ENCODE assay signal across 1 cellular context in the genomic region with DNA sequence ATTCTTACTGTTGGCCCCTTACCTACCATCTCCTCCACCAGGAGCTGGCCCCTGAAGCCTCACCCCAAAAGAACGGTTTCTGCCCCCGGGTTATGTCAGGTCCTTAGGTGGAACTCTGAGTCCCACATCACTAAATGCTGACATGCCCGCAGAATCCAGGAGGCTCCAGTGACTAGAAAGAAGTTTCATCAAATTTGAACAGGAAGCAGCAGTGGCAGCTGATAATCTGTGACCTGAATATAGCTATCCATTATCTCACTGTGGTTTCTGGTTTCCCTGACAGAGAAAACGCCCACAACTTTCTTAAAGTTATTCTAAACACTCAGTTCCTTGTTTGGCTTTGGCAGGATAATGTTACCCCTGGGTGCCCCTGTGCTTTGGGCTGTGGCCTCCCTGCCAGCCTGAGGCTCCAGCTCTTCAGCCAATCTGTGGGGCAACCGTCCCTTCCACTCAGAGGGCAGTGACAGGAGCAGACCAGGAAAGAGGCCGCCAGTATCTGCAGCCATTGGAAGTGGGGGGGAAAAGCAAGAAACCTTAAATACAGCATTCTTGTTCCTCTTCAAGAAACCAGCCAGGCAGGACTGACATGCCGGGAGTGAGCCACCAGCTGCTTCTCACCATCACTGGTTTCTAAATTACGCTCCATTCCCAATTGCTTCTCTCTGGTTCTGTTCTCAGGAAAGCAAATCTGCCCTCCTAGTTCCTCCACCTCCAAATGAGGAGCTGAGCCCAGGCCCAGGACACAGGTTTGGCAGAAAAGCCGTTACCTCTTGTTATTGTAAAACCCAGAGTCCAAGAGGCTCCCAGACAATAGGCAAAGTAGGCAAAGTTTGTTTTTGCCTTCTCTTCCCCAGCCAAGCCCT.
TF ChIP-seq lines count a peak whose summit lies in the region.

No MANE protein-coding gene starts in this region.

TF ChIP-seq in K562, 482 proteins besides CTCF, POLR2A, EP300 and RAD21 (continued from another document and continues in another):
- TF ChIP-seq, protein P1, sequence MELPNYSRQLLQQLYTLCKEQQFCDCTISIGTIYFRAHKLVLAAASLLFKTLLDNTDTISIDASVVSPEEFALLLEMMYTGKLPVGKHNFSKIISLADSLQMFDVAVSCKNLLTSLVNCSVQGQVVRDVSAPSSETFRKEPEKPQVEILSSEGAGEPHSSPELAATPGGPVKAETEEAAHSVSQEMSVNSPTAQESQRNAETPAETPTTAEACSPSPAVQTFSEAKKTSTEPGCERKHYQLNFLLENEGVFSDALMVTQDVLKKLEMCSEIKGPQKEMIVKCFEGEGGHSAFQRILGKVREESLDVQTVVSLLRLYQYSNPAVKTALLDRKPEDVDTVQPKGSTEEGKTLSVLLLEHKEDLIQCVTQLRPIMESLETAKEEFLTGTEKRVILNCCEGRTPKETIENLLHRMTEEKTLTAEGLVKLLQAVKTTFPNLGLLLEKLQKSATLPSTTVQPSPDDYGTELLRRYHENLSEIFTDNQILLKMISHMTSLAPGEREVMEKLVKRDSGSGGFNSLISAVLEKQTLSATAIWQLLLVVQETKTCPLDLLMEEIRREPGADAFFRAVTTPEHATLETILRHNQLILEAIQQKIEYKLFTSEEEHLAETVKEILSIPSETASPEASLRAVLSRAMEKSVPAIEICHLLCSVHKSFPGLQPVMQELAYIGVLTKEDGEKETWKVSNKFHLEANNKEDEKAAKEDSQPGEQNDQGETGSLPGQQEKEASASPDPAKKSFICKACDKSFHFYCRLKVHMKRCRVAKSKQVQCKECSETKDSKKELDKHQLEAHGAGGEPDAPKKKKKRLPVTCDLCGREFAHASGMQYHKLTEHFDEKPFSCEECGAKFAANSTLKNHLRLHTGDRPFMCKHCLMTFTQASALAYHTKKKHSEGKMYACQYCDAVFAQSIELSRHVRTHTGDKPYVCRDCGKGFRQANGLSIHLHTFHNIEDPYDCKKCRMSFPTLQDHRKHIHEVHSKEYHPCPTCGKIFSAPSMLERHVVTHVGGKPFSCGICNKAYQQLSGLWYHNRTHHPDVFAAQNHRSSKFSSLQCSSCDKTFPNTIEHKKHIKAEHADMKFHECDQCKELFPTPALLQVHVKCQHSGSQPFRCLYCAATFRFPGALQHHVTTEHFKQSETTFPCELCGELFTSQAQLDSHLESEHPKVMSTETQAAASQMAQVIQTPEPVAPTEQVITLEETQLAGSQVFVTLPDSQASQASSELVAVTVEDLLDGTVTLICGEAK (IDR thresholded peaks at IDR 0.05) = no peak; the same call in 1 of the 2 replicates
- TF ChIP-seq, protein P1 (CRISPR knock-in tag; IDR thresholded peaks at IDR 0.05) = no peak
- peak; percentile 86 to 89 for TF ChIP-seq KDM1A (IDR thresholded peaks at IDR 0.05)
- TF ChIP-seq HDAC3 (IDR thresholded peaks at IDR 0.05; ENCODE audit: borderline replicate concordance, partially characterized antibody) = peak; percentile 84
- peak; percentile 80; the same call in 1 of the 2 replicates for TF ChIP-seq MBD2 (IDR thresholded peaks at IDR 0.05; ENCODE audit: borderline replicate concordance, low read depth)
- TF ChIP-seq ZNF584 (CRISPR knock-in tag; IDR thresholded peaks at IDR 0.05; ENCODE audit: low read depth) = peak; percentile 73; the same call in 1 of the 2 replicates
- TF ChIP-seq ETV6 (IDR thresholded peaks at IDR 0.05; ENCODE audit: borderline replicate concordance in 1 of 2, low read depth in 2 of 2, low read length in 1 of 2) = no peak; a peak in 2 of 4 replicates
- no peak for TF ChIP-seq ETV6 (CRISPR knock-in tag; IDR thresholded peaks at IDR 0.05; ENCODE audit: borderline replicate concordance)
- TF ChIP-seq RBM14 (IDR thresholded peaks at IDR 0.05; ENCODE audit: borderline replicate concordance, insufficient read depth, low read depth, low read length) = no peak
- no peak for TF ChIP-seq CBX8 (IDR thresholded peaks at IDR 0.05; ENCODE audit: borderline replicate concordance, extremely low read depth, low read depth, low read length, poor library complexity, severe bottlenecking)
- TF ChIP-seq ZNF766 (CRISPR knock-in tag; conservative IDR thresholded peaks at IDR 0.05) = peak; percentile 87
- no peak for TF ChIP-seq TCF7L2 (IDR thresholded peaks at IDR 0.05; ENCODE audit: low read depth, low read length)
- TF ChIP-seq, protein P2, sequence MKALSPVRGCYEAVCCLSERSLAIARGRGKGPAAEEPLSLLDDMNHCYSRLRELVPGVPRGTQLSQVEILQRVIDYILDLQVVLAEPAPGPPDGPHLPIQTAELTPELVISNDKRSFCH (CRISPR knock-in tag; IDR thresholded peaks at IDR 0.05) = no peak
- TF ChIP-seq, protein P2 (tag; IDR thresholded peaks at IDR 0.05) = peak; percentile 54; the same call in 1 of the 2 replicates
- no peak for TF ChIP-seq ZNF77 (CRISPR knock-in tag; IDR thresholded peaks at IDR 0.05)
- TF ChIP-seq NONO (IDR thresholded peaks at IDR 0.05; ENCODE audit: low read depth in 2 of 2, low read length in 1 of 2) = no peak
- TF ChIP-seq, protein P3, sequence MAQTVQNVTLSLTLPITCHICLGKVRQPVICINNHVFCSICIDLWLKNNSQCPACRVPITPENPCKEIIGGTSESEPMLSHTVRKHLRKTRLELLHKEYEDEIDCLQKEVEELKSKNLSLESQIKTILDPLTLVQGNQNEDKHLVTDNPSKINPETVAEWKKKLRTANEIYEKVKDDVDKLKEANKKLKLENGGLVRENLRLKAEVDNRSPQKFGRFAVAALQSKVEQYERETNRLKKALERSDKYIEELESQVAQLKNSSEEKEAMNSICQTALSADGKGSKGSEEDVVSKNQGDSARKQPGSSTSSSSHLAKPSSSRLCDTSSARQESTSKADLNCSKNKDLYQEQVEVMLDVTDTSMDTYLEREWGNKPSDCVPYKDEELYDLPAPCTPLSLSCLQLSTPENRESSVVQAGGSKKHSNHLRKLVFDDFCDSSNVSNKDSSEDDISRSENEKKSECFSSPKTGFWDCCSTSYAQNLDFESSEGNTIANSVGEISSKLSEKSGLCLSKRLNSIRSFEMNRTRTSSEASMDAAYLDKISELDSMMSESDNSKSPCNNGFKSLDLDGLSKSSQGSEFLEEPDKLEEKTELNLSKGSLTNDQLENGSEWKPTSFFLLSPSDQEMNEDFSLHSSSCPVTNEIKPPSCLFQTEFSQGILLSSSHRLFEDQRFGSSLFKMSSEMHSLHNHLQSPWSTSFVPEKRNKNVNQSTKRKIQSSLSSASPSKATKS (CRISPR knock-in tag; IDR thresholded peaks at IDR 0.05) = no peak
- no peak for TF ChIP-seq MCM5 (IDR thresholded peaks at IDR 0.05; ENCODE audit: low read depth)
- TF ChIP-seq EZH2 (IDR thresholded peaks at IDR 0.05; ENCODE audit: borderline replicate concordance, low read depth, low read length) = no peak
- TF ChIP-seq CCAR2 (IDR thresholded peaks at IDR 0.05; ENCODE audit: low read depth, low read length) = no peak
- TF ChIP-seq ZNF699 (CRISPR knock-in tag; IDR thresholded peaks at IDR 0.05; ENCODE audit: insufficient replicate concordance) = no peak
- TF ChIP-seq ZBED1 (IDR thresholded peaks at IDR 0.05) = no peak
- TF ChIP-seq NR3C1 (CRISPR knock-in tag; IDR thresholded peaks at IDR 0.05) = no peak
- TF ChIP-seq, protein P4, sequence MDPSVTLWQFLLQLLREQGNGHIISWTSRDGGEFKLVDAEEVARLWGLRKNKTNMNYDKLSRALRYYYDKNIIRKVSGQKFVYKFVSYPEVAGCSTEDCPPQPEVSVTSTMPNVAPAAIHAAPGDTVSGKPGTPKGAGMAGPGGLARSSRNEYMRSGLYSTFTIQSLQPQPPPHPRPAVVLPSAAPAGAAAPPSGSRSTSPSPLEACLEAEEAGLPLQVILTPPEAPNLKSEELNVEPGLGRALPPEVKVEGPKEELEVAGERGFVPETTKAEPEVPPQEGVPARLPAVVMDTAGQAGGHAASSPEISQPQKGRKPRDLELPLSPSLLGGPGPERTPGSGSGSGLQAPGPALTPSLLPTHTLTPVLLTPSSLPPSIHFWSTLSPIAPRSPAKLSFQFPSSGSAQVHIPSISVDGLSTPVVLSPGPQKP (CRISPR knock-in tag; IDR thresholded peaks at IDR 0.05) = no peak
- TF ChIP-seq ZNF146 (CRISPR knock-in tag; IDR thresholded peaks at IDR 0.05; ENCODE audit: unreplicated experiment) = no peak
- TF ChIP-seq, protein P5, sequence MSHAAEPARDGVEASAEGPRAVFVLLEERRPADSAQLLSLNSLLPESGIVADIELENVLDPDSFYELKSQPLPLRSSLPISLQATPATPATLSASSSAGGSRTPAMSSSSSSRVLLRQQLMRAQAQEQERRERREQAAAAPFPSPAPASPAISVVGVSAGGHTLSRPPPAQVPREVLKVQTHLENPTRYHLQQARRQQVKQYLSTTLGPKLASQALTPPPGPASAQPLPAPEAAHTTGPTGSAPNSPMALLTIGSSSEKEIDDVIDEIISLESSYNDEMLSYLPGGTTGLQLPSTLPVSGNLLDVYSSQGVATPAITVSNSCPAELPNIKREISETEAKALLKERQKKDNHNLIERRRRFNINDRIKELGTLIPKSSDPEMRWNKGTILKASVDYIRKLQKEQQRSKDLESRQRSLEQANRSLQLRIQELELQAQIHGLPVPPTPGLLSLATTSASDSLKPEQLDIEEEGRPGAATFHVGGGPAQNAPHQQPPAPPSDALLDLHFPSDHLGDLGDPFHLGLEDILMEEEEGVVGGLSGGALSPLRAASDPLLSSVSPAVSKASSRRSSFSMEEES (CRISPR knock-in tag; IDR thresholded peaks at IDR 0.05) = no peak
- 0 out of 2 replicates have a peak, but pooled peaks have one; percentile 30 for TF ChIP-seq DIDO1 (tag; IDR thresholded peaks at IDR 0.05; ENCODE audit: low read depth)
- TF ChIP-seq, protein P6, sequence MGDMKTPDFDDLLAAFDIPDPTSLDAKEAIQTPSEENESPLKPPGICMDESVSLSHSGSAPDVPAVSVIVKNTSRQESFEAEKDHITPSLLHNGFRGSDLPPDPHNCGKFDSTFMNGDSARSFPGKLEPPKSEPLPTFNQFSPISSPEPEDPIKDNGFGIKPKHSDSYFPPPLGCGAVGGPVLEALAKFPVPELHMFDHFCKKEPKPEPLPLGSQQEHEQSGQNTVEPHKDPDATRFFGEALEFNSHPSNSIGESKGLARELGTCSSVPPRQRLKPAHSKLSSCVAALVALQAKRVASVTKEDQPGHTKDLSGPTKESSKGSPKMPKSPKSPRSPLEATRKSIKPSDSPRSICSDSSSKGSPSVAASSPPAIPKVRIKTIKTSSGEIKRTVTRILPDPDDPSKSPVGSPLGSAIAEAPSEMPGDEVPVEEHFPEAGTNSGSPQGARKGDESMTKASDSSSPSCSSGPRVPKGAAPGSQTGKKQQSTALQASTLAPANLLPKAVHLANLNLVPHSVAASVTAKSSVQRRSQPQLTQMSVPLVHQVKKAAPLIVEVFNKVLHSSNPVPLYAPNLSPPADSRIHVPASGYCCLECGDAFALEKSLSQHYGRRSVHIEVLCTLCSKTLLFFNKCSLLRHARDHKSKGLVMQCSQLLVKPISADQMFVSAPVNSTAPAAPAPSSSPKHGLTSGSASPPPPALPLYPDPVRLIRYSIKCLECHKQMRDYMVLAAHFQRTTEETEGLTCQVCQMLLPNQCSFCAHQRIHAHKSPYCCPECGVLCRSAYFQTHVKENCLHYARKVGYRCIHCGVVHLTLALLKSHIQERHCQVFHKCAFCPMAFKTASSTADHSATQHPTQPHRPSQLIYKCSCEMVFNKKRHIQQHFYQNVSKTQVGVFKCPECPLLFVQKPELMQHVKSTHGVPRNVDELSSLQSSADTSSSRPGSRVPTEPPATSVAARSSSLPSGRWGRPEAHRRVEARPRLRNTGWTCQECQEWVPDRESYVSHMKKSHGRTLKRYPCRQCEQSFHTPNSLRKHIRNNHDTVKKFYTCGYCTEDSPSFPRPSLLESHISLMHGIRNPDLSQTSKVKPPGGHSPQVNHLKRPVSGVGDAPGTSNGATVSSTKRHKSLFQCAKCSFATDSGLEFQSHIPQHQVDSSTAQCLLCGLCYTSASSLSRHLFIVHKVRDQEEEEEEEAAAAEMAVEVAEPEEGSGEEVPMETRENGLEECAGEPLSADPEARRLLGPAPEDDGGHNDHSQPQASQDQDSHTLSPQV (IDR thresholded peaks at IDR 0.05) = peak; percentile 88
- peak; percentile 63 to 80 for TF ChIP-seq TRIM24 (IDR thresholded peaks at IDR 0.05)
- TF ChIP-seq CSDE1 (IDR thresholded peaks at IDR 0.05) = no peak
- TF ChIP-seq, protein P7, sequence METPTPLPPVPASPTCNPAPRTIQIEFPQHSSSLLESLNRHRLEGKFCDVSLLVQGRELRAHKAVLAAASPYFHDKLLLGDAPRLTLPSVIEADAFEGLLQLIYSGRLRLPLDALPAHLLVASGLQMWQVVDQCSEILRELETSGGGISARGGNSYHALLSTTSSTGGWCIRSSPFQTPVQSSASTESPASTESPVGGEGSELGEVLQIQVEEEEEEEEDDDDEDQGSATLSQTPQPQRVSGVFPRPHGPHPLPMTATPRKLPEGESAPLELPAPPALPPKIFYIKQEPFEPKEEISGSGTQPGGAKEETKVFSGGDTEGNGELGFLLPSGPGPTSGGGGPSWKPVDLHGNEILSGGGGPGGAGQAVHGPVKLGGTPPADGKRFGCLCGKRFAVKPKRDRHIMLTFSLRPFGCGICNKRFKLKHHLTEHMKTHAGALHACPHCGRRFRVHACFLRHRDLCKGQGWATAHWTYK (CRISPR knock-in tag; IDR thresholded peaks at IDR 0.05) = peak; percentile 47; the same call in 1 of the 2 replicates
- no peak for TF ChIP-seq CEBPB (tag; IDR thresholded peaks at IDR 0.05)
